Comparison of ENCODE assay signal across 8 cellular contexts in genomic region chr7:74587435-74588126, GRCh38.
DNase-seq lines count a peak whose midpoint lies in the region; FAIRE-seq and TF ChIP-seq lines count a peak whose summit lies in the region.

No MANE protein-coding gene starts in this region.

- H3K27ac ChIP-seq in HEK293 (ENCODE audit: extremely low read depth, low read depth, low read length) = peak overlapping the region; percentile 47; the same call in 1 of the 2 replicates
- peak overlapping the region; percentile 58 for H3K27ac ChIP-seq in endothelial cell of umbilical vein (ENCODE audit: insufficient read depth, low read depth, low read length)
- peak overlapping the region; percentile 97 for H3K27ac ChIP-seq in mesenchymal stem cell (ENCODE audit: low read length, poor library complexity, severe bottlenecking)
- peak overlapping the region; percentile 65 for H3K27ac ChIP-seq in urinary bladder (ENCODE audit: low read depth)

- no peaks in the 10 kb centered on the region for H3K9me3 ChIP-seq in HEK293 (ENCODE audit: control insufficient read depth, insufficient read depth, low read depth, low read length)
- no peaks in the 10 kb centered on the region for H3K9me3 ChIP-seq in endothelial cell of umbilical vein (replicated peaks; ENCODE audit: control insufficient read depth, insufficient read depth, low read length)
- H3K9me3 ChIP-seq in mesenchymal stem cell (ENCODE audit: control insufficient read depth, low read length) = no peaks in the 10 kb centered on the region

- no peaks in the 10 kb centered on the region for H4K20me1 ChIP-seq in endothelial cell of umbilical vein (replicated peaks; ENCODE audit: control insufficient read depth, extremely low read depth, insufficient read depth, low read length)

- H2BK15ac ChIP-seq in mesenchymal stem cell (ENCODE audit: low read depth, poor library complexity, severe bottlenecking) = no peak overlapping the region

- TF ChIP-seq CTCF in GM12872 (IDR thresholded peaks at IDR 0.05; ENCODE audit: insufficient read depth, low read depth, low read length) (0 out of 3 replicates have a peak, but pooled peaks have one; percentile 11), HEK293 (tag by site-specific recombination; IDR thresholded peaks at IDR 0.05) (no peak), endothelial cell of umbilical vein (IDR thresholded peaks at IDR 0.05; ENCODE audit: extremely low read depth in 1 of 2, insufficient read depth in 1 of 2, low read depth in 1 of 2, low read length in 2 of 2) (no peak)

- no peak overlapping the region for H3K23ac ChIP-seq in mesenchymal stem cell (ENCODE audit: low read length in 2 of 2)

- peak overlapping the region; percentile 61 for H2BK120ac ChIP-seq in mesenchymal stem cell (ENCODE audit: low read depth, low read length)

- H4K91ac ChIP-seq in mesenchymal stem cell (ENCODE audit: low read length) = peak overlapping the region; percentile 97

- FAIRE-seq in endothelial cell of umbilical vein (lab: Jason Lieb, UNC) = peak; percentile 93

- peak overlapping the region; percentile 98 for H4K8ac ChIP-seq in mesenchymal stem cell (ENCODE audit: low read length)

- H3K4me2 ChIP-seq in endothelial cell of umbilical vein (ENCODE audit: insufficient read depth, low read length) (peak overlapping the region; percentile 43), mesenchymal stem cell (ENCODE audit: low read length, poor library complexity, severe bottlenecking) (peak overlapping the region; percentile 54)

- POLR2A ChIA-PET in HEK293 (lab: Yijun Ruan, JAX) (no interaction called here), endothelial cell of umbilical vein (lab: Charles Lee) (no interaction called here)

- no peak for TF ChIP-seq POLR2A in endothelial cell of umbilical vein (IDR thresholded peaks at IDR 0.05; ENCODE audit: low read depth, low read length)

- H2BK12ac ChIP-seq in mesenchymal stem cell (ENCODE audit: low read length in 2 of 2) = peak overlapping the region; percentile 7 to 61

- H3K18ac ChIP-seq in mesenchymal stem cell (ENCODE audit: low read depth in 1 of 2, low read length in 2 of 2) = peak overlapping the region; percentile 77 to 91

- peak overlapping the region; percentile 73 to 96 for H3K4ac ChIP-seq in mesenchymal stem cell (ENCODE audit: low read depth in 1 of 2, low read length in 2 of 2)

- CTCF ChIA-PET in HEK293 (lab: Yijun Ruan, JAX) (interaction anchor here (0.7 to 1.1 kb wide), 3 partner anchors 25 to 158 kb away, joined by 3 to 4 read pairs (median 3); no protein-coding TSS in a partner anchor), endothelial cell of umbilical vein (lab: Charles Lee) (interaction anchor here (0.8 to 1.4 kb wide), 6 partner anchors 16 to 69 kb away, joined by 3 to 7 read pairs (median 4); no protein-coding TSS in a partner anchor)

- 19% methylated on average over 13 of the region's 13 CpGs for WGBS in mesenchymal stem cell
- WGBS in urinary bladder = 34% methylated on average over 13 of the region's 13 CpGs

- no peaks in the 10 kb centered on the region for H3K79me2 ChIP-seq in endothelial cell of umbilical vein (ENCODE audit: control insufficient read depth, insufficient read depth, low read length)

- H3K4me1 ChIP-seq in HEK293 (ENCODE audit: control insufficient read depth, insufficient read depth, low read length) (no peaks in the 10 kb centered on the region), endothelial cell of umbilical vein (ENCODE audit: control insufficient read depth, extremely low read depth, insufficient read depth, low read length) (peaks cover 7% of the 10 kb centered on the region), mesenchymal stem cell (ENCODE audit: control insufficient read depth, insufficient read depth, low read depth, low read length) (peaks cover 33% of the 10 kb centered on the region), urinary bladder (ENCODE audit: insufficient read depth) (no peaks in the 10 kb centered on the region)

- intact Hi-C loops in endothelial cell of umbilical vein (cut with micrococcal nuclease) = loop anchor here (2.0 kb wide), 1 partner anchor 19 kb away; no protein-coding TSS in a partner anchor

- H2AFZ ChIP-seq in endothelial cell of umbilical vein (ENCODE audit: low read depth, low read length) (peak overlapping the region; percentile 87), mesenchymal stem cell (ENCODE audit: low read depth, low read length) (peak overlapping the region; percentile 72)

- dilution Hi-C loops in endothelial cell of umbilical vein (cut with MboI; ENCODE audit: extremely low pct_ligation_motif_present, low sequenced_read_pairs) = no loop called here

- H3K4me3 ChIP-seq in HEK293 (ENCODE audit: low read depth, low read length) (no peak overlapping the region), endothelial cell of umbilical vein (replicated peaks in 1 of 3; ENCODE audit: insufficient read depth in 1 of 3, low read depth in 1 of 3, low read length in 3 of 3) (no peak overlapping the region), mesenchymal stem cell (ENCODE audit: insufficient read depth in 1 of 2, low read depth in 1 of 2, low read length in 2 of 2) (peak overlapping the region in 1 of 2 experiments; percentile 50), urinary bladder (ENCODE audit: low read depth, low read length) (no peak overlapping the region)

- peak overlapping the region in 1 of 2 experiments; percentile 29 for H3K14ac ChIP-seq in mesenchymal stem cell (ENCODE audit: low read length in 2 of 2)

- peak overlapping the region; percentile 24 for H3K9ac ChIP-seq in endothelial cell of umbilical vein (replicated peaks; ENCODE audit: extremely low read depth, insufficient read depth, low read length)
- H3K9ac ChIP-seq in mesenchymal stem cell (ENCODE audit: low read length) = peak overlapping the region; percentile 75

- BruUV-seq in endothelial cell of umbilical vein (replicated peaks; lab: Mats Ljungman, UMichigan) = no TSS peak

- DNase-seq in NCI-H460 (ENCODE audit: extremely low read depth, low read depth) (peak; percentile 53), endothelial cell of umbilical vein (ENCODE audit: low read depth, low spot score) (peak; percentile 88), mesenchymal stem cell (peak; percentile 94), NCI-H345 treated with DMSO at 0.1 percent for 48 hours (lab: John Stamatoyannopoulos, UW; ENCODE audit: unreplicated experiment) (no peak), NCI-H2081 treated with DMSO at 0.1 percent for 48 hours (lab: John Stamatoyannopoulos, UW) (no peak)

- no peak overlapping the region for H2AK5ac ChIP-seq in mesenchymal stem cell (ENCODE audit: low read length, severe bottlenecking)

- H3K9me1 ChIP-seq in endothelial cell of umbilical vein (replicated peaks; ENCODE audit: control insufficient read depth, extremely low read depth, insufficient read depth, low read length) = no peaks in the 10 kb centered on the region

- H2BK5ac ChIP-seq in mesenchymal stem cell (ENCODE audit: low read depth, low read length, poor library complexity, severe bottlenecking) = peak overlapping the region; percentile 77

- H3K79me1 ChIP-seq in mesenchymal stem cell (replicated peaks; ENCODE audit: low read length, poor library complexity, severe bottlenecking) = no peaks in the 10 kb centered on the region

- H3K36me3 ChIP-seq in HEK293 (ENCODE audit: control insufficient read depth in 2 of 2, insufficient read depth in 1 of 2, low read length in 2 of 2) (peaks cover 12 to 15% of the 10 kb centered on the region in 2 experiments; a peak in 2 of 3 replicates), endothelial cell of umbilical vein (ENCODE audit: control insufficient read depth in 2 of 2, extremely low read depth in 1 of 2, insufficient read depth in 2 of 2, low read length in 2 of 2) (peaks cover 0 to 4% of the 10 kb centered on the region in 2 experiments), mesenchymal stem cell (ENCODE audit: control insufficient read depth in 1 of 2, insufficient read depth in 2 of 2, low read depth in 1 of 2, low read length in 2 of 2) (peaks cover 9 to 32% of the 10 kb centered on the region in 2 experiments), urinary bladder (ENCODE audit: insufficient read depth) (no peaks in the 10 kb centered on the region)

- H3K27me3 ChIP-seq in endothelial cell of umbilical vein (ENCODE audit: control insufficient read depth in 2 of 2, insufficient read depth in 2 of 2, low read length in 2 of 2) (no peaks in the 10 kb centered on the region), mesenchymal stem cell (ENCODE audit: control insufficient read depth in 1 of 2, insufficient read depth in 1 of 2, low read length in 2 of 2) (no peaks in the 10 kb centered on the region)

TF ChIP-seq in HEK293, 187 proteins besides CTCF, POLR2A, EP300 and RAD21 (continues in another document):
- no peak for TF ChIP-seq ZNF184 (tag by site-specific recombination; IDR thresholded peaks at IDR 0.05)
- peak; percentile 23; the same call in 1 of the 2 replicates for TF ChIP-seq ZBTB17 (tag by site-specific recombination; IDR thresholded peaks at IDR 0.05)
- no peak for TF ChIP-seq PRDM6 (tag by site-specific recombination; IDR thresholded peaks at IDR 0.05)

TF ChIP-seq in endothelial cell of umbilical vein, 7 proteins besides CTCF, POLR2A, EP300 and RAD21:
- TF ChIP-seq POLR2AphosphoS5 (IDR thresholded peaks at IDR 0.05; ENCODE audit: insufficient read depth, low read depth, low read length) (peak; percentile 60), JUN (IDR thresholded peaks at IDR 0.05; ENCODE audit: borderline replicate concordance, insufficient read depth, insufficient read length, low read depth) (no peak), EZH2 (IDR thresholded peaks at IDR 0.05; ENCODE audit: borderline replicate concordance, low read depth, low read length, severe bottlenecking) (no peak), FOS (IDR thresholded peaks at IDR 0.05; ENCODE audit: borderline replicate concordance, insufficient read depth, low read length) (no peak)

Comparison
In these comparisons a context has a peak if more than half of its experiments do, and no peak if none do; other contexts are left out.
1. H3K27ac ChIP-seq: peak in every context shown above with its lines; median percentile 97 in mesenchymal stem cell; 65 in urinary bladder; 58 in endothelial cell of umbilical vein; 47 in HEK293.
2. DNase-seq: peak in NCI-H460 (single experiment), endothelial cell of umbilical vein (single experiment) and mesenchymal stem cell (single experiment); none in NCI-H345 treated with DMSO at 0.1 percent for 48 hours (single experiment) and NCI-H2081 treated with DMSO at 0.1 percent for 48 hours (single experiment).